ENCODE assay signal across 8 cellular contexts in the genomic region with DNA sequence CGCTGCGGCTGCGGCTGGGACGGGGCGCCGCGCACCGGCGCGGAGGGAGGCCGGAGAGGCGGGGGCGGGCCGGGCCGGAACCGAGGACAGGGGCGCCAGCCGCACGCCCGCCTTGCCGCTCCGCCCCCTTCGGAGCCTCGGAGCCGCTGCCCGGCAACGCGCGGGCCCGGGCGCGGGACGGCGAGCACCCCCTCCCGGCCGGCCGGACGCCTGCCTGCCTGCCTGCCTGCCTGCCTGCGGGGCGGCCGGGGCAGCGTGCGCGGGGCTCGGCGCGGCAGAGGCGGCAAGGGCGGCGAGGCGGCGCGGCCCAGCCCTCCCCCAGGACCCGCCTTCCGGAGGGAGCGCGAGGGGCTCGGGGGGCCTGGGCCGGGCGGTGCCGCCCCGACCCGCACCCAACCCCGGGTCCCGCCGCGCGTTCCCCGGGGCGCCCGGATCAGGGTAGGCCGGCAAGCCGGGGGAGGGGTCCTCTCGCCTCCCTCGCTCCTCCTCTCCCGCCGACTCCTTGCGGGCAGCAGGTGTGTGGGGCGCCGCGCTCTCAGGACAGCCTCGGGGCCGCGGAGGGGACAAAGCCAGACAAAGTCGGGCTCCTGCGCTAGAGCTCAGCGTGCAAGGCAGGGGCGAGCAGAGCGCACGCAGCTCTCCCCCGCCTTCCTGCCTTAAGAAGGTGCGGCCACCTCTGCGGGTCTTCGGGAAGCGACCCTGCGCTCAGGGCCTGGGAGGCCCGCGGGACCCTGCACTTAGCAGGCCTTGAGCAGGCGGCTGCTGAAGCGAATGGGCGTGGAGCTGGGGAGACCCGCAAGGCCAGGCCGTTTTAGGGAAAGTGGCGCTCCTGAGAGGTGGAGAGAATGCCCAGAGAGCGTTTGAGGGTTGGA. TPM values are rescaled to one million over a fixed set of nuclear protein-coding genes. Genes with fewer than 3 reads are reported as not detected.
DNase-seq lines count a peak whose midpoint lies in the region; ATAC-seq and TF ChIP-seq lines count a peak whose summit lies in the region.

A gene (minus strand): TSS at position 58 of the 872 bp plus-strand sequence. CDS start 120 bp downstream, outside the sequence.

- H3K27ac ChIP-seq in cingulate gyrus (ENCODE audit: low read depth, low read length), result peak within 1 kb of the TSS; percentile 54

- peak; percentile 60 for DNase-seq in NCI-H1436 (lab: John Stamatoyannopoulos, UW)
- DNase-seq in NCI-H1436 treated with DMSO at 0.1 percent for 48 hours (lab: John Stamatoyannopoulos, UW), result no peak
- DNase-seq in NCI-H1105 (lab: John Stamatoyannopoulos, UW), result peak; percentile 50
- DNase-seq in WTC11 (ENCODE audit: low spot score), result peak; percentile 74
- peak; percentile 44 to 74 for DNase-seq in left colon
- peak; percentile 60 for DNase-seq in stimulated activated CD4-positive, alpha-beta T cell treated with anti-CD3 and anti-CD28 coated beads, Interleukin-4, amount 100 ng/mL, for 1 hour

- POLR2A ChIA-PET in WTC11 (lab: Charles Lee), result no interaction called here

- peak within 1 kb of the TSS; percentile 83 for H3K4me3 Mint-ChIP-seq in WTC11

- peaks cover 28% of the 10 kb centered on the region for H3K27me3 Mint-ChIP-seq in WTC11 (ENCODE audit: low read depth)

- peak within 1 kb of the TSS; percentile 52; the same call in 1 of the 2 replicates for H3K27ac Mint-ChIP-seq in WTC11

- ATAC-seq in HG02610 (IDR thresholded peaks at IDR 0.05; ENCODE audit: unreplicated experiment), result peak; percentile 88
- peak; percentile 76 for ATAC-seq in WTC11
- peak; percentile 92 for ATAC-seq in left colon

- no peak for TF ChIP-seq CTCF in WTC11 (IDR thresholded peaks at IDR 0.05)

- H3K36me3 Mint-ChIP-seq in WTC11, result no peaks in the 10 kb centered on the region

- CTCF ChIA-PET in WTC11 (lab: Charles Lee), result interaction anchor here (0.5 to 2.6 kb wide), 9 partner anchors 26 to 95 kb away, joined by 3 to 8 read pairs (median 3); no protein-coding TSS in a partner anchor

- H3K4me1 Mint-ChIP-seq in WTC11, result peaks cover 39% of the 10 kb centered on the region

- intact Hi-C loops in left colon (cut with DNase I, micrococcal nuclease), result no loop called here

- peaks cover 3% of the 10 kb centered on the region; the same call in 1 of the 2 replicates for H3K9me3 Mint-ChIP-seq in WTC11

TF ChIP-seq in WTC11, 78 proteins besides CTCF, POLR2A, EP300 and RAD21 (continues in another document):
- TF ChIP-seq FOXJ3 (CRISPR knock-in tag; IDR thresholded peaks at IDR 0.05; ENCODE audit: borderline replicate concordance) (no peak), MYBL2 (CRISPR knock-in tag; IDR thresholded peaks at IDR 0.05) (no peak), ZNF219 (CRISPR knock-in tag; IDR thresholded peaks at IDR 0.05; ENCODE audit: borderline replicate concordance) (no peak), OVOL2 (CRISPR knock-in tag; IDR thresholded peaks at IDR 0.05; ENCODE audit: borderline replicate concordance) (no peak), MXD4 (CRISPR knock-in tag; IDR thresholded peaks at IDR 0.05; ENCODE audit: borderline replicate concordance) (no peak), NFE2L1 (CRISPR knock-in tag; IDR thresholded peaks at IDR 0.05) (no peak), ZNF263 (CRISPR knock-in tag; IDR thresholded peaks at IDR 0.05; ENCODE audit: low read depth) (no peak)
- TF ChIP-seq, protein P1, sequence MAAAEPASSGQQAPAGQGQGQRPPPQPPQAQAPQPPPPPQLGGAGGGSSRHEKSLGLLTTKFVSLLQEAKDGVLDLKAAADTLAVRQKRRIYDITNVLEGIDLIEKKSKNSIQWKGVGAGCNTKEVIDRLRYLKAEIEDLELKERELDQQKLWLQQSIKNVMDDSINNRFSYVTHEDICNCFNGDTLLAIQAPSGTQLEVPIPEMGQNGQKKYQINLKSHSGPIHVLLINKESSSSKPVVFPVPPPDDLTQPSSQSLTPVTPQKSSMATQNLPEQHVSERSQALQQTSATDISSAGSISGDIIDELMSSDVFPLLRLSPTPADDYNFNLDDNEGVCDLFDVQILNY (CRISPR knock-in tag; IDR thresholded peaks at IDR 0.05), result no peak
- TF ChIP-seq, protein P2, sequence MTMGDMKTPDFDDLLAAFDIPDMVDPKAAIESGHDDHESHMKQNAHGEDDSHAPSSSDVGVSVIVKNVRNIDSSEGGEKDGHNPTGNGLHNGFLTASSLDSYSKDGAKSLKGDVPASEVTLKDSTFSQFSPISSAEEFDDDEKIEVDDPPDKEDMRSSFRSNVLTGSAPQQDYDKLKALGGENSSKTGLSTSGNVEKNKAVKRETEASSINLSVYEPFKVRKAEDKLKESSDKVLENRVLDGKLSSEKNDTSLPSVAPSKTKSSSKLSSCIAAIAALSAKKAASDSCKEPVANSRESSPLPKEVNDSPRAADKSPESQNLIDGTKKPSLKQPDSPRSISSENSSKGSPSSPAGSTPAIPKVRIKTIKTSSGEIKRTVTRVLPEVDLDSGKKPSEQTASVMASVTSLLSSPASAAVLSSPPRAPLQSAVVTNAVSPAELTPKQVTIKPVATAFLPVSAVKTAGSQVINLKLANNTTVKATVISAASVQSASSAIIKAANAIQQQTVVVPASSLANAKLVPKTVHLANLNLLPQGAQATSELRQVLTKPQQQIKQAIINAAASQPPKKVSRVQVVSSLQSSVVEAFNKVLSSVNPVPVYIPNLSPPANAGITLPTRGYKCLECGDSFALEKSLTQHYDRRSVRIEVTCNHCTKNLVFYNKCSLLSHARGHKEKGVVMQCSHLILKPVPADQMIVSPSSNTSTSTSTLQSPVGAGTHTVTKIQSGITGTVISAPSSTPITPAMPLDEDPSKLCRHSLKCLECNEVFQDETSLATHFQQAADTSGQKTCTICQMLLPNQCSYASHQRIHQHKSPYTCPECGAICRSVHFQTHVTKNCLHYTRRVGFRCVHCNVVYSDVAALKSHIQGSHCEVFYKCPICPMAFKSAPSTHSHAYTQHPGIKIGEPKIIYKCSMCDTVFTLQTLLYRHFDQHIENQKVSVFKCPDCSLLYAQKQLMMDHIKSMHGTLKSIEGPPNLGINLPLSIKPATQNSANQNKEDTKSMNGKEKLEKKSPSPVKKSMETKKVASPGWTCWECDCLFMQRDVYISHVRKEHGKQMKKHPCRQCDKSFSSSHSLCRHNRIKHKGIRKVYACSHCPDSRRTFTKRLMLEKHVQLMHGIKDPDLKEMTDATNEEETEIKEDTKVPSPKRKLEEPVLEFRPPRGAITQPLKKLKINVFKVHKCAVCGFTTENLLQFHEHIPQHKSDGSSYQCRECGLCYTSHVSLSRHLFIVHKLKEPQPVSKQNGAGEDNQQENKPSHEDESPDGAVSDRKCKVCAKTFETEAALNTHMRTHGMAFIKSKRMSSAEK (CRISPR knock-in tag; IDR thresholded peaks at IDR 0.05; ENCODE audit: borderline replicate concordance), result no peak
- TF ChIP-seq, protein P3, sequence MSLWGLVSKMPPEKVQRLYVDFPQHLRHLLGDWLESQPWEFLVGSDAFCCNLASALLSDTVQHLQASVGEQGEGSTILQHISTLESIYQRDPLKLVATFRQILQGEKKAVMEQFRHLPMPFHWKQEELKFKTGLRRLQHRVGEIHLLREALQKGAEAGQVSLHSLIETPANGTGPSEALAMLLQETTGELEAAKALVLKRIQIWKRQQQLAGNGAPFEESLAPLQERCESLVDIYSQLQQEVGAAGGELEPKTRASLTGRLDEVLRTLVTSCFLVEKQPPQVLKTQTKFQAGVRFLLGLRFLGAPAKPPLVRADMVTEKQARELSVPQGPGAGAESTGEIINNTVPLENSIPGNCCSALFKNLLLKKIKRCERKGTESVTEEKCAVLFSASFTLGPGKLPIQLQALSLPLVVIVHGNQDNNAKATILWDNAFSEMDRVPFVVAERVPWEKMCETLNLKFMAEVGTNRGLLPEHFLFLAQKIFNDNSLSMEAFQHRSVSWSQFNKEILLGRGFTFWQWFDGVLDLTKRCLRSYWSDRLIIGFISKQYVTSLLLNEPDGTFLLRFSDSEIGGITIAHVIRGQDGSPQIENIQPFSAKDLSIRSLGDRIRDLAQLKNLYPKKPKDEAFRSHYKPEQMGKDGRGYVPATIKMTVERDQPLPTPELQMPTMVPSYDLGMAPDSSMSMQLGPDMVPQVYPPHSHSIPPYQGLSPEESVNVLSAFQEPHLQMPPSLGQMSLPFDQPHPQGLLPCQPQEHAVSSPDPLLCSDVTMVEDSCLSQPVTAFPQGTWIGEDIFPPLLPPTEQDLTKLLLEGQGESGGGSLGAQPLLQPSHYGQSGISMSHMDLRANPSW (CRISPR knock-in tag; conservative IDR thresholded peaks at IDR 0.05; ENCODE audit: low read depth), result no peak
- TF ChIP-seq, protein P4, sequence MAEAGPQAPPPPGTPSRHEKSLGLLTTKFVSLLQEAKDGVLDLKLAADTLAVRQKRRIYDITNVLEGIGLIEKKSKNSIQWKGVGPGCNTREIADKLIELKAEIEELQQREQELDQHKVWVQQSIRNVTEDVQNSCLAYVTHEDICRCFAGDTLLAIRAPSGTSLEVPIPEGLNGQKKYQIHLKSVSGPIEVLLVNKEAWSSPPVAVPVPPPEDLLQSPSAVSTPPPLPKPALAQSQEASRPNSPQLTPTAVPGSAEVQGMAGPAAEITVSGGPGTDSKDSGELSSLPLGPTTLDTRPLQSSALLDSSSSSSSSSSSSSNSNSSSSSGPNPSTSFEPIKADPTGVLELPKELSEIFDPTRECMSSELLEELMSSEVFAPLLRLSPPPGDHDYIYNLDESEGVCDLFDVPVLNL (CRISPR knock-in tag; IDR thresholded peaks at IDR 0.05; ENCODE audit: borderline replicate concordance, low read depth), result no peak
- TF ChIP-seq, protein P5, sequence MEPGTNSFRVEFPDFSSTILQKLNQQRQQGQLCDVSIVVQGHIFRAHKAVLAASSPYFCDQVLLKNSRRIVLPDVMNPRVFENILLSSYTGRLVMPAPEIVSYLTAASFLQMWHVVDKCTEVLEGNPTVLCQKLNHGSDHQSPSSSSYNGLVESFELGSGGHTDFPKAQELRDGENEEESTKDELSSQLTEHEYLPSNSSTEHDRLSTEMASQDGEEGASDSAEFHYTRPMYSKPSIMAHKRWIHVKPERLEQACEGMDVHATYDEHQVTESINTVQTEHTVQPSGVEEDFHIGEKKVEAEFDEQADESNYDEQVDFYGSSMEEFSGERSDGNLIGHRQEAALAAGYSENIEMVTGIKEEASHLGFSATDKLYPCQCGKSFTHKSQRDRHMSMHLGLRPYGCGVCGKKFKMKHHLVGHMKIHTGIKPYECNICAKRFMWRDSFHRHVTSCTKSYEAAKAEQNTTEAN (CRISPR knock-in tag; IDR thresholded peaks at IDR 0.05), result no peak

RNA-seq across cellular contexts. Expression of the gene that starts here (rescaled TPM):
- 16.3 to 18.7 TPM (median 17.2 TPM) in 3 replicates for total RNA-seq in WTC11 (2021)
- 1 to 10 TPM; 2.7 to 3.3 TPM for total RNA-seq in left colon
